In the genomic region with DNA sequence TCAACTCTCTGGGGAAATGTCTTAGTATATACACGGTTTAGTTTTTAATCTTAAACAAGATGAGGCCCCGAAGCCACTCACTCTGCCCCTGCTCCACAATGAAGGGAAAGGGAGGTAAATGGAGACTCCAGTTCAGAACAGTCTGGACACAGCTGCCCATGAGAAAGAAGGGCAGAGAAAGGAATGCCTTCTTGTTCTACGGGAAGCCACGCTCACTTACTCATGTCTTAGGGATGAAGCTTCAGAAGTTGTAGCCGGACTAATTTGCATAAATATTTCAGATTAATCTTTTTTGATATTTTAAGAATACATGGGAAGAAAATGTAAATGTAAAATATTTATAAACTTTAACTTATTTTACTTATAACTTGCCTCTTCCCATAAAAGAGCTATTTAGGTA, we compare ENCODE assay signal across 30 cellular contexts.
"Had no signal": no experiment of that assay in that cellular context is flagged by ENCODE, and none has a peak within 500 bp of the region (broad histone marks: within the 10 kb centered on the region; RNA-seq: fewer than 3 reads in every experiment).

No MANE protein-coding gene starts in this region.

- H3K27me3 Mint-ChIP-seq: activated naive CD8-positive, alpha-beta T cell treated with anti-CD3 and anti-CD28 coated beads for 36 hours had no signal

- DNase-seq: activated CD4-positive, alpha-beta T cell treated with anti-CD3 and anti-CD28 coated beads for 48 hours; activated CD4-positive, alpha-beta T cell treated with anti-CD3 and anti-CD28 coated beads, Interleukin-2, amount 50 U/mL, for 48 hours; activated CD8-positive, alpha-beta memory T cell treated with anti-CD3 and anti-CD28 coated beads for 24 hours; activated effector memory CD4-positive, alpha-beta T cell treated with Interleukin-2 at 50 U/mL for 16 hours; activated naive CD4-positive, alpha-beta T cell treated with anti-CD3 and anti-CD28 coated beads for 36 hours; activated naive CD8-positive, alpha-beta T cell treated with anti-CD3 and anti-CD28 coated beads for 36 hours; adrenal gland; central memory CD4-positive, alpha-beta T cell; effector CD4-positive, alpha-beta T cell; erythroblast; foreskin keratinocyte; heart left ventricle; hypothalamus; immature natural killer cell; midbrain; naive thymus-derived CD4-positive, alpha-beta T cell; nucleus accumbens; pancreas; retina; spleen; stimulated activated naive CD4-positive, alpha-beta T cell; T-helper 17 cell; T1000; tibial artery; WERI-Rb-1 had no signal

- H3K4me1 Mint-ChIP-seq: activated naive CD8-positive, alpha-beta T cell treated with anti-CD3 and anti-CD28 coated beads for 36 hours; immature natural killer cell; naive thymus-derived CD4-positive, alpha-beta T cell; T-helper 17 cell had no signal

- H3K27ac Mint-ChIP-seq: activated naive CD4-positive, alpha-beta T cell treated with anti-CD3 and anti-CD28 coated beads for 36 hours; activated naive CD8-positive, alpha-beta T cell treated with anti-CD3 and anti-CD28 coated beads for 36 hours; immature natural killer cell; naive thymus-derived CD4-positive, alpha-beta T cell; T-helper 17 cell had no signal

- H3K9me3 ChIP-seq: adrenal gland, ascending aorta, pancreas, prostate gland, suprapubic skin, tibial artery had no signal

- ATAC-seq: activated CD4-positive, CD25-positive, alpha-beta regulatory T cell treated with anti-CD3 and anti-CD28 coated beads, Interleukin-2, amount 50 U/mL, for 24 hours; foreskin keratinocyte; heart left ventricle; naive thymus-derived CD4-positive, alpha-beta T cell; pancreas; T-helper 17 cell had no signal

- H3K27ac ChIP-seq: adrenal gland, ascending aorta, breast epithelium, foreskin keratinocyte, pancreas, prostate gland, spleen, tibial artery, WERI-Rb-1 had no signal

- H3K4me1 ChIP-seq: adrenal gland, ascending aorta, breast epithelium, foreskin keratinocyte, pancreas, prostate gland, suprapubic skin, tibial artery had no signal

- H3K4me3 ChIP-seq: adrenal gland, ascending aorta, breast epithelium, heart left ventricle, pancreas, prostate gland, spleen, suprapubic skin, tibial artery had no signal

- H3K36me3 Mint-ChIP-seq: activated naive CD8-positive, alpha-beta T cell treated with anti-CD3 and anti-CD28 coated beads for 36 hours; immature natural killer cell had no signal

- H3K4me3 Mint-ChIP-seq: activated naive CD4-positive, alpha-beta T cell treated with anti-CD3 and anti-CD28 coated beads for 36 hours; activated naive CD8-positive, alpha-beta T cell treated with anti-CD3 and anti-CD28 coated beads for 36 hours; immature natural killer cell; naive thymus-derived CD4-positive, alpha-beta T cell; T-helper 17 cell had no signal

- H3K9me3 Mint-ChIP-seq: immature natural killer cell had no signal

- H3K27me3 ChIP-seq: adrenal gland, ascending aorta, breast epithelium, foreskin keratinocyte, heart left ventricle, pancreas, spleen, suprapubic skin, tibial artery had no signal

- H3K36me3 ChIP-seq: adrenal gland, ascending aorta, breast epithelium, heart left ventricle, pancreas, prostate gland, spleen, suprapubic skin, tibial artery, WERI-Rb-1 had no signal
